20 cellular contexts compared by ENCODE assay signal in the genomic region with DNA sequence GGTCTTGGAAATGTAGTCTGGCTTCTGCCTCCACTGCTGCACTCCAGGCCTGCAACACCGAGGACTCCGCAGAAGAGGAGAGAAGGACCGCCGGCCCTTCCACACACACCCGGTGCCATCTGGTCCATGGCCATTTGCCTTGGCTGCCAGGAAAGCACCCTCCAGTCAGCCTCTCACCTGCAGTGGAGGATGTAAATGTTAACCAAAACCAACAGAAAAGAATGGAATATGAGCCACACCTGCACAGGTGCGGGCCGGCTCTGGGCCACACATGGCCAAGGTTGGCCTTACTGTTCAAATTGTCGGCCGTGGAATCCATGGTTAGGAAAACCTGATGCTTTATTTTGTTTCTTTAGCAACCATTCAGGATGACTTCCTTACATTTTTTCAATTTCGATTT.
"Had no signal": no experiment of that assay in that cellular context is flagged by ENCODE, and none has a peak within 500 bp of the region (broad histone marks: within the 10 kb centered on the region; RNA-seq: fewer than 3 reads in every experiment).

No MANE protein-coding gene starts in this region.

- ATAC-seq: activated CD4-positive, CD25-positive, alpha-beta regulatory T cell treated with anti-CD3 and anti-CD28 coated beads, Interleukin-2, amount 50 U/mL, for 24 hours; activated CD8-positive, alpha-beta T cell treated with anti-CD3 and anti-CD28 coated beads, Interleukin-2, amount 10 ng/mL, durations not matched to agents 7 days and 5 days; PC-3 had no signal

- H3K36me3 ChIP-seq: adrenal gland had no signal

- H3K4me1 ChIP-seq: adrenal gland had no signal

- H3K4me3 ChIP-seq: adrenal gland had no signal

- H3K9me3 ChIP-seq: adrenal gland had no signal

- DNase-seq: activated CD4-positive, alpha-beta T cell treated with anti-CD3 and anti-CD28 coated beads for 4 hours; activated CD8-positive, alpha-beta memory T cell treated with anti-CD3 and anti-CD28 coated beads, Interleukin-2, amount 50 U/mL, for 48 hours; activated CD8-positive, alpha-beta T cell treated with anti-CD3 and anti-CD28 coated beads, Interleukin-2, amount 10 ng/mL, durations not matched to agents 7 days and 5 days; activated naive CD4-positive, alpha-beta T cell treated with anti-CD3 and anti-CD28 coated beads, Interleukin-2, amount 50 U/mL, for 16 hours; activated naive CD8-positive, alpha-beta T cell treated with anti-CD3 and anti-CD28 coated beads, Interleukin-2, amount 10 ng/mL, durations not matched to agents 7 days and 5 days; activated T-cell treated with anti-CD3 and anti-CD28 coated beads, Interleukin-2, amount 50 U/mL, for 1 hour; adrenal gland; anterior cingulate cortex; KG1; MV-4-11; NCI-H1105; NCI-H1436 treated with DMSO at 0.1 percent for 48 hours; NCI-H2081 treated with DMSO at 0.1 percent for 48 hours; NCI-H2171; NCI-H345; NCI-H510A; NCI-H69; PC-3; SHP77 treated with DMSO at 0.1 percent for 48 hours had no signal
